1 cellular context compared by ENCODE assay signal in the genomic region with DNA sequence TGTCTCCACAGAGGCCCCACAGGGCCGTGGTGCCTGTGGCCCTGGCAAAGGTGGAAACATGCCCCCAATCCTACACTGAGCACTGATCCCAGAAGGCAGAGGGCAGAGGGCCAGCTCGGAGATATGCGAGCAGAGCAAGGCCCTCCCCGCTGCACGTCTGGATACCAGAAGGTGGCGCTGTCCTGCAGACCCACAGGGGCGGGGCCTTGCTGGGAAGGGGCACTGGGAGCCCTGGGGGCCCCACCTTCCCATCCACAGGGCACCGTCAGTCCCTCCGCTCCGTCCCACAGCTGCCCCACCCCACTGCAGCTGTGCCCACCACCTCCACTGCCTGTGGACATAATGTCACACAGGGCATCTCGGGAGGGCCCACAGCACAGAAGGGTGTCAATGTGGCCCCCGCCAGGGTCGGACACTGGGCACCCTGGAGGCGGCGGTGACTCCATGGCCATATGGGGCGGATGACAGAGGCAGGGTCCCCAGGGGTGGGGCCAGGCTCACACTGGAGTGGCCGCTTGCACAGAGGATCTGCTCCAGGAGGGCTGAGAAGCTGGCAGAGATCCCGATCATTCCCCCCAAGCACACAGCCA.
TF ChIP-seq lines count a peak whose summit lies in the region.

No MANE protein-coding gene starts in this region.

TF ChIP-seq in HCT116, 20 proteins besides CTCF, POLR2A, EP300 and RAD21 (continued from another document):
- TF ChIP-seq, protein P1, sequence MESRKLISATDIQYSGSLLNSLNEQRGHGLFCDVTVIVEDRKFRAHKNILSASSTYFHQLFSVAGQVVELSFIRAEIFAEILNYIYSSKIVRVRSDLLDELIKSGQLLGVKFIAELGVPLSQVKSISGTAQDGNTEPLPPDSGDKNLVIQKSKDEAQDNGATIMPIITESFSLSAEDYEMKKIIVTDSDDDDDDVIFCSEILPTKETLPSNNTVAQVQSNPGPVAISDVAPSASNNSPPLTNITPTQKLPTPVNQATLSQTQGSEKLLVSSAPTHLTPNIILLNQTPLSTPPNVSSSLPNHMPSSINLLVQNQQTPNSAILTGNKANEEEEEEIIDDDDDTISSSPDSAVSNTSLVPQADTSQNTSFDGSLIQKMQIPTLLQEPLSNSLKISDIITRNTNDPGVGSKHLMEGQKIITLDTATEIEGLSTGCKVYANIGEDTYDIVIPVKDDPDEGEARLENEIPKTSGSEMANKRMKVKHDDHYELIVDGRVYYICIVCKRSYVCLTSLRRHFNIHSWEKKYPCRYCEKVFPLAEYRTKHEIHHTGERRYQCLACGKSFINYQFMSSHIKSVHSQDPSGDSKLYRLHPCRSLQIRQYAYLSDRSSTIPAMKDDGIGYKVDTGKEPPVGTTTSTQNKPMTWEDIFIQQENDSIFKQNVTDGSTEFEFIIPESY (IDR thresholded peaks at IDR 0.05; ENCODE audit: extremely low read depth, insufficient replicate concordance, low read length): no peak
- TF ChIP-seq POLR2AphosphoS5 (IDR thresholded peaks at IDR 0.05; ENCODE audit: low read depth, low read length) (no peak), EGR1 (IDR thresholded peaks at IDR 0.05; ENCODE audit: low read depth) (no peak), ZNF274 (IDR thresholded peaks at IDR 0.05; ENCODE audit: low read depth, low read length) (no peak)
